16 cellular contexts compared by ENCODE assay signal in genomic region chr13:47033216-47033615, GRCh38.
DNase-seq lines count a peak whose midpoint lies in the region; ATAC-seq, FAIRE-seq and TF ChIP-seq lines count a peak whose summit lies in the region.
"Had no signal": no experiment of that assay in that cellular context is flagged by ENCODE, and none has a peak within 500 bp of the region (broad histone marks: within the 10 kb centered on the region; RNA-seq: fewer than 3 reads in every experiment).

No MANE protein-coding gene starts in this region.

- H2AFZ ChIP-seq in IMR-90 (replicated peaks; ENCODE audit: low read length, poor library complexity) (peak overlapping the region; percentile 91), GM12878 (ENCODE audit: control insufficient read depth, low read depth, low read length) (peak overlapping the region; percentile 36; the same call in 1 of the 2 replicates)

- no peak overlapping the region for H4K5ac ChIP-seq in IMR-90 (ENCODE audit: low read depth, low read length)

- no peaks in the 10 kb centered on the region for H3K9me3 ChIP-seq in AG04450 (ENCODE audit: control insufficient read depth, insufficient read depth, low read length)
- no peaks in the 10 kb centered on the region for H3K9me3 ChIP-seq in IMR-90 (ENCODE audit: control insufficient read depth, insufficient read depth, low read length)
- no peaks in the 10 kb centered on the region; the same call in 1 of the 3 replicates for H3K9me3 ChIP-seq in GM12878 (replicated peaks; ENCODE audit: control insufficient read depth, insufficient read depth, low read length)
- H3K9me3 ChIP-seq: heart left ventricle, neutrophil, vagina had no signal

- BruUV-seq in IMR-90 (replicated peaks; lab: Mats Ljungman, UMichigan), result no TSS peak
- BruUV-seq in GM12878 (replicated peaks; lab: Mats Ljungman, UMichigan), result no TSS peak

- 67% methylated on average over 1 of the region's 2 CpGs; no CpG with 5 or more reads in 1 of the 2 experiments for WGBS in IMR-90 (ENCODE audit: extremely low coverage in 2 of 2, insufficient read length in 1 of 2), 2 experiments
- 4% methylated on average over 2 of the region's 2 CpGs for WGBS in GM12878 (ENCODE audit: insufficient coverage, insufficient replicate concordance, low lambda C conversion rate, missing lambda C conversion rate)

- no peak for TF ChIP-seq RAD21 in IMR-90 (IDR thresholded peaks at IDR 0.05; ENCODE audit: low read length)
- TF ChIP-seq RAD21 in GM12878 (IDR thresholded peaks at IDR 0.05; ENCODE audit: insufficient read depth, low read depth, low read length), result no peak

- peak overlapping the region; percentile 94 for H3K14ac ChIP-seq in IMR-90 (replicated peaks; ENCODE audit: low read depth, low read length)

- no peak for FAIRE-seq in GM12878 (lab: Jason Lieb, UNC)

- intact Hi-C loops in IMR-90 (cut with micrococcal nuclease) (no loop called here), GM12878 (cut with micrococcal nuclease; ENCODE audit: unreplicated experiment) (no loop called here), dorsolateral prefrontal cortex (cut with DNase I) (no loop called here)

- dilution Hi-C loops in IMR-90 (cut with HindIII; ENCODE audit: low sequenced_read_pairs, unreplicated experiment), result no loop called here

- H4K8ac ChIP-seq in IMR-90 (ENCODE audit: low read depth in 2 of 2, low read length in 2 of 2), result peak overlapping the region in 1 of 2 experiments; percentile 83; a peak in 1 of 4 replicates

- H3K79me2 ChIP-seq in GM12878 (ENCODE audit: control insufficient read depth, insufficient read depth, low read length), result no peaks in the 10 kb centered on the region

- no peak overlapping the region for H2AK5ac ChIP-seq in IMR-90 (ENCODE audit: low read depth, low read length)

- no peak for DNase-seq in AG04450 (ENCODE audit: low read depth, low spot score)
- DNase-seq in IMR-90, result peak; percentile 55
- no peak for DNase-seq in GM12878 (ENCODE audit: low read depth, low spot score)
- DNase-seq in iris pigment epithelial cell (ENCODE audit: low read depth), result peak; percentile 21
- DNase-seq in dorsolateral prefrontal cortex, result no peak
- DNase-seq in NCI-H2227 (lab: John Stamatoyannopoulos, UW; ENCODE audit: unreplicated experiment), result no peak
- DNase-seq: activated CD8-positive, alpha-beta T cell treated with anti-CD3 and anti-CD28 coated beads, Interleukin-2, amount 10 ng/mL, durations not matched to agents 7 days and 5 days; activated naive CD4-positive, alpha-beta T cell treated with anti-CD3 and anti-CD28 coated beads, Interleukin-2, amount 10 ng/mL, durations not matched to agents 7 days and 5 days; DMS153; H9; heart left ventricle; NCI-H2107 had no signal

- no peak overlapping the region for H2AK9ac ChIP-seq in IMR-90 (replicated peaks; ENCODE audit: low read depth, low read length, poor library complexity)

- H2BK5ac ChIP-seq in IMR-90 (ENCODE audit: low read depth, low read length, poor library complexity, severe bottlenecking), result peak overlapping the region; percentile 70

- TF ChIP-seq POLR2A in IMR-90 (IDR thresholded peaks at IDR 0.05; ENCODE audit: low read depth, low read length) (no peak), GM12878 (IDR thresholded peaks at IDR 0.05; ENCODE audit: low read depth, low read length) (no peak)

- H3K4me1 ChIP-seq in IMR-90 (ENCODE audit: control insufficient read depth, insufficient read depth, low read length), result peaks cover 1% of the 10 kb centered on the region; the same call in 1 of the 2 replicates
- H3K4me1 ChIP-seq in GM12878 (ENCODE audit: control insufficient read depth, insufficient read depth, low read length), result peaks cover 10% of the 10 kb centered on the region; the same call in 1 of the 2 replicates
- H3K4me1 ChIP-seq: vagina had no signal

- H3K4me3 ChIP-seq in AG04450 (ENCODE audit: low read depth, low read length) (peak overlapping the region; percentile 44), IMR-90 (ENCODE audit: insufficient read depth, low read depth, low read length) (peak overlapping the region; percentile 48), GM12878 (no peak overlapping the region), dorsolateral prefrontal cortex (no peak overlapping the region)

- H4K91ac ChIP-seq in IMR-90 (ENCODE audit: insufficient read depth, low read depth, low read length), result peak overlapping the region; percentile 52; the same call in 1 of the 2 replicates

- H2BK15ac ChIP-seq in IMR-90 (ENCODE audit: low read depth, low read length), result peak overlapping the region; percentile 91; the same call in 2 of the 3 replicates

- H3K4me2 ChIP-seq in IMR-90 (ENCODE audit: low read depth, low read length) (peak overlapping the region; percentile 98), GM12878 (ENCODE audit: control insufficient read depth, insufficient read depth) (no peak overlapping the region)

- no peaks in the 10 kb centered on the region for H3K9me1 ChIP-seq in IMR-90 (ENCODE audit: insufficient read depth, low read length)

- in situ Hi-C loops in IMR-90 (cut with MboI; ENCODE audit: low sequenced_read_pairs) (no loop called here), GM12878 (cut with MboI) (no loop called here)

- TF ChIP-seq EP300 in GM12878 (IDR thresholded peaks at IDR 0.05; ENCODE audit: borderline replicate concordance in 1 of 2, control insufficient read depth in 1 of 2, low read depth in 2 of 2, low read length in 2 of 2), result no peak

- POLR2A ChIA-PET in AG04450 (lab: Yijun Ruan, JAX) (interaction anchor here (0.9 kb wide), 1 partner anchor 142 kb away, joined by 3 read pairs; no protein-coding TSS in a partner anchor), IMR-90 (lab: Charles Lee; ENCODE audit: unreplicated experiment) (no interaction called here), GM12878 (lab: Charles Lee) (interaction anchor here (0.6 kb wide), 1 partner anchor 269 kb away, joined by 5 read pairs; no protein-coding TSS in a partner anchor)

- TF ChIP-seq CTCF in AG04450 (IDR thresholded peaks at IDR 0.05; ENCODE audit: low read depth, low read length) (no peak), IMR-90 (conservative IDR thresholded peaks at IDR 0.05; ENCODE audit: low read depth, low read length) (no peak), GM12878 (IDR thresholded peaks at IDR 0.05 in 2 of 3, conservative IDR thresholded peaks at IDR 0.05 in 1 of 3; ENCODE audit: control insufficient read depth in 2 of 3, extremely low read depth in 1 of 3, insufficient read depth in 1 of 3, low read depth in 3 of 3, low read length in 3 of 3) (no peak), dorsolateral prefrontal cortex (IDR thresholded peaks at IDR 0.05 in 54 of 56, conservative IDR thresholded peaks at IDR 0.05 in 2 of 56; ENCODE audit: low read depth in 1 of 56, partially characterized antibody in 56 of 56) (no peak)

- SMC1A ChIA-PET in GM12878 (lab: Charles Lee; ENCODE audit: uncharacterized antibody, unreplicated experiment), result no interaction called here

- peak overlapping the region; percentile 98 for H3K23ac ChIP-seq in IMR-90 (ENCODE audit: low read depth, low read length)

- H3K4ac ChIP-seq in IMR-90 (ENCODE audit: low read depth, low read length), result peak overlapping the region; percentile 92

- H3K18ac ChIP-seq in IMR-90 (ENCODE audit: low read depth, low read length), result peak overlapping the region; percentile 79; the same call in 1 of the 2 replicates

- peak overlapping the region; percentile 66 for H3K27ac ChIP-seq in AG04450 (ENCODE audit: low read depth, low read length)
- H3K27ac ChIP-seq in IMR-90 (ENCODE audit: insufficient read depth, low read length), result no peak overlapping the region
- H3K27ac ChIP-seq in GM12878 (ENCODE audit: control insufficient read depth, insufficient read depth), result no peak overlapping the region
- no peak overlapping the region for H3K27ac ChIP-seq in dorsolateral prefrontal cortex
- H3K27ac ChIP-seq: heart left ventricle, neutrophil, vagina had no signal

- peak; percentile 73 for ATAC-seq in IMR-90 (ENCODE audit: low read depth)
- no peak; the same call in 2 of the 3 replicates for ATAC-seq in GM12878
- no peak for ATAC-seq in GM21786 (IDR thresholded peaks at IDR 0.05; ENCODE audit: unreplicated experiment)
- no peak for ATAC-seq in HG03457 (IDR thresholded peaks at IDR 0.05; ENCODE audit: unreplicated experiment)
- ATAC-seq: activated CD8-positive, alpha-beta T cell treated with anti-CD3 and anti-CD28 coated beads, Interleukin-2, amount 10 ng/mL, durations not matched to agents 7 days and 5 days had no signal

- peak overlapping the region; percentile 66; the same call in 1 of the 2 replicates for H3K56ac ChIP-seq in IMR-90 (ENCODE audit: extremely low read depth, insufficient read depth, low read length)

- H3K36me3 ChIP-seq in IMR-90 (ENCODE audit: control insufficient read depth, insufficient read depth, low read length) (no peaks in the 10 kb centered on the region), GM12878 (ENCODE audit: control insufficient read depth in 2 of 2, insufficient read depth in 2 of 2, low read length in 1 of 2) (no peaks in the 10 kb centered on the region)
- H3K36me3 ChIP-seq: heart left ventricle, neutrophil, vagina had no signal

- peak overlapping the region; percentile 97 for H2BK120ac ChIP-seq in IMR-90 (ENCODE audit: low read depth, low read length)

- CTCF ChIA-PET in AG04450 (lab: Charles Lee) (no interaction called here), IMR-90 (lab: Yijun Ruan, JAX) (no interaction called here), GM12878 (lab: Yijun Ruan, JAX) (no interaction called here)

- no peaks in the 10 kb centered on the region for H4K20me1 ChIP-seq in IMR-90 (ENCODE audit: insufficient read depth, low read length)
- H4K20me1 ChIP-seq in GM12878 (ENCODE audit: control insufficient read depth, insufficient read depth), result no peaks in the 10 kb centered on the region

- H3K9ac ChIP-seq in IMR-90 (ENCODE audit: low read depth, low read length) (no peak overlapping the region), GM12878 (ENCODE audit: control insufficient read depth, insufficient read depth, low read length) (no peak overlapping the region)

- no peaks in the 10 kb centered on the region for H3K79me1 ChIP-seq in IMR-90 (ENCODE audit: low read depth in 1 of 2, low read length in 2 of 2)

- RAD21 ChIA-PET in GM12878 (lab: Charles Lee; ENCODE audit: unreplicated experiment), result no interaction called here

- H3K27me3 ChIP-seq in AG04450 (ENCODE audit: control insufficient read depth, insufficient read depth, low read length) (no peaks in the 10 kb centered on the region), IMR-90 (ENCODE audit: control insufficient read depth, insufficient read depth, low read length) (no peaks in the 10 kb centered on the region), GM12878 (replicated peaks in 1 of 2; ENCODE audit: control insufficient read depth in 2 of 2, insufficient read depth in 2 of 2, low read length in 1 of 2) (no peaks in the 10 kb centered on the region), dorsolateral prefrontal cortex (peaks cover 0 to 2% (median 0%) of the 10 kb centered on the region in 45 donors)
- H3K27me3 ChIP-seq: heart left ventricle, neutrophil, vagina had no signal

- H2BK20ac ChIP-seq in IMR-90 (ENCODE audit: low read depth, low read length), result peak overlapping the region; percentile 99

TF ChIP-seq in IMR-90, 13 proteins besides CTCF, POLR2A, EP300 and RAD21 (continues in another document):
- TF ChIP-seq CEBPB (IDR thresholded peaks at IDR 0.05; ENCODE audit: low read depth, low read length) (no peak), FOS (IDR thresholded peaks at IDR 0.05; ENCODE audit: low read depth, low read length) (peak; percentile 63; the same call in 1 of the 2 replicates)

TF ChIP-seq in GM12878, 131 proteins besides CTCF, POLR2A, EP300 and RAD21 (continues in another document):
- TF ChIP-seq CREB1 (IDR thresholded peaks at IDR 0.05; ENCODE audit: low read depth) (no peak), CBX5 (IDR thresholded peaks at IDR 0.05; ENCODE audit: low read depth) (no peak)

Comparison
In these comparisons a context has a peak if more than half of its experiments do, and no peak if none do; other contexts are left out.
1. DNase-seq: peak in IMR-90 (single experiment) and iris pigment epithelial cell (single experiment); none in AG04450 (single experiment), GM12878 (single experiment), dorsolateral prefrontal cortex (0 of 10) and NCI-H2227 (single experiment).
2. H3K4me3 ChIP-seq: peak in AG04450 (single experiment) and IMR-90 (single experiment); none in GM12878 (single experiment) and dorsolateral prefrontal cortex (0 of 59).